Comparison of ENCODE assay signal across 1 cellular context in genomic region chr1:37721565-37721964, GRCh38.
TF ChIP-seq lines count a peak whose summit lies in the region.

No MANE protein-coding gene starts in this region.

TF ChIP-seq in K562, 482 proteins besides CTCF, POLR2A, EP300 and RAD21 (continued from another document):
- TF ChIP-seq UBTF (IDR thresholded peaks at IDR 0.05; ENCODE audit: borderline replicate concordance in 1 of 2, low read depth in 2 of 2, low read length in 2 of 2) (peak in 1 of 2 experiments; percentile 63; a peak in 1 of 4 replicates), XRCC3 (IDR thresholded peaks at IDR 0.05) (no peak)
- TF ChIP-seq, protein P1, sequence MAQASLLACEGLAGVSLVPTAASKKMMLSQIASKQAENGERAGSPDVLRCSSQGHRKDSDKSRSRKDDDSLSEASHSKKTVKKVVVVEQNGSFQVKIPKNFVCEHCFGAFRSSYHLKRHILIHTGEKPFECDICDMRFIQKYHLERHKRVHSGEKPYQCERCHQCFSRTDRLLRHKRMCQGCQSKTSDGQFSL (CRISPR knock-in tag; IDR thresholded peaks at IDR 0.05), result no peak
- TF ChIP-seq, protein P1 (tag; IDR thresholded peaks at IDR 0.05), result no peak
- TF ChIP-seq, protein P2, sequence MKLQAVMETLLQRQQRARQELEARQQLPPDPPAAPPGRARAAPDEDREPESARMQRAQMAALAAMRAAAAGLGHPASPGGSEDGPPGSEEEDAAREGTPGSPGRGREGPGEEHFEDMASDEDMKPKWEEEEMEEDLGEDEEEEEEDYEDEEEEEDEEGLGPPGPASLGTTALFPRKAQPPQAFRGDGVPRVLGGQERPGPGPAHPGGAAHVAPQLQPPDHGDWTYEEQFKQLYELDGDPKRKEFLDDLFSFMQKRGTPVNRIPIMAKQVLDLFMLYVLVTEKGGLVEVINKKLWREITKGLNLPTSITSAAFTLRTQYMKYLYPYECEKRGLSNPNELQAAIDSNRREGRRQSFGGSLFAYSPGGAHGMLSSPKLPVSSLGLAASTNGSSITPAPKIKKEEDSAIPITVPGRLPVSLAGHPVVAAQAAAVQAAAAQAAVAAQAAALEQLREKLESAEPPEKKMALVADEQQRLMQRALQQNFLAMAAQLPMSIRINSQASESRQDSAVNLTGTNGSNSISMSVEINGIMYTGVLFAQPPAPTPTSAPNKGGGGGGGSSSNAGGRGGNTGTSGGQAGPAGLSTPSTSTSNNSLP (IDR thresholded peaks at IDR 0.05; ENCODE audit: borderline replicate concordance, low read depth, low read length), result no peak
